8 cellular contexts compared by ENCODE assay signal in the genomic region with DNA sequence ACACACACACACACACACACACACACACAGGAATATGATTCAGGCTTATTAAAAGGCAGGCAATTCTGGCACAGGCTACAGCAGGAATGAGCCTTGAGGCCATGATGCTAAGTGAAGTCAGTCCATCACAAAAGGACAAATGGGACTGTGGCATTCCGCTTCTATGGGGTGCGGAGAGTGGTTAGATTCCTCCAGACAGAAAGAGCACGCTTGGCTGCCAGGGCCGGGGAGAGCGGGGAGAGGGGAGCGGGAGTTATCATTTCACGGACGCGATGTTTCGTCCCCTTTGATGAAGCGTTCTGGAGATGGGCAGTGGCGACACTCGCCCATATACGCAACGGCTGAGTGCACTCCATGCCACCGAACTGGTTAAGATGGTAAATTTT. TPM values are rescaled to one million over a fixed set of nuclear protein-coding genes. Genes with fewer than 3 reads are reported as not detected.
DNase-seq lines count a peak whose midpoint lies in the region; ATAC-seq and TF ChIP-seq lines count a peak whose summit lies in the region.

No MANE protein-coding gene starts in this region.

- H3K79me2 ChIP-seq in smooth muscle cell (ENCODE audit: low read depth): no peaks in the 10 kb centered on the region

- peak overlapping the region; percentile 89 for H3K4me2 ChIP-seq in smooth muscle cell

- H3F3A ChIP-seq in smooth muscle cell (ENCODE audit: low read depth): peaks cover 6% of the 10 kb centered on the region

- H3K27ac ChIP-seq in smooth muscle cell (ENCODE audit: low read depth): no peak overlapping the region

- peaks cover 11% of the 10 kb centered on the region for H3K27me3 ChIP-seq in smooth muscle cell (ENCODE audit: low read depth)

- peaks cover 14% of the 10 kb centered on the region for H3K4me1 ChIP-seq in smooth muscle cell (ENCODE audit: low read depth)

- 3% methylated on average over 15 of the region's 16 CpGs for WGBS in smooth muscle cell (ENCODE audit: low lambda C conversion rate)

- H3K36me3 ChIP-seq in smooth muscle cell (ENCODE audit: low read depth): no peaks in the 10 kb centered on the region

- H3K4me3 ChIP-seq in cardiac fibroblast (replicated peaks in 1 of 2; ENCODE audit: low read depth in 2 of 2, low read length in 2 of 2): peak overlapping the region; percentile 54 to 58
- peak overlapping the region; percentile 66 for H3K4me3 ChIP-seq in smooth muscle cell

- peak; percentile 28 for ATAC-seq in GM21360 (IDR thresholded peaks at IDR 0.05; ENCODE audit: unreplicated experiment)

- no peak for TF ChIP-seq POLR2A in erythroblast (IDR thresholded peaks at IDR 0.05; ENCODE audit: low read length)

- no peaks in the 10 kb centered on the region for H3K9me3 ChIP-seq in smooth muscle cell (replicated peaks; ENCODE audit: low read depth)

- H3K9ac ChIP-seq in smooth muscle cell (ENCODE audit: low read depth): no peak overlapping the region

- TF ChIP-seq CTCF in cardiac fibroblast (IDR thresholded peaks at IDR 0.05; ENCODE audit: low read depth, low read length): no peak
- TF ChIP-seq CTCF in smooth muscle cell (IDR thresholded peaks at IDR 0.05; ENCODE audit: borderline replicate concordance, insufficient read depth, poor library complexity, severe bottlenecking): no peak

- peak overlapping the region; percentile 94 for H2AFZ ChIP-seq in smooth muscle cell (ENCODE audit: low read depth)

- H4K20me1 ChIP-seq in smooth muscle cell (ENCODE audit: low read depth): no peaks in the 10 kb centered on the region

- DNase-seq in COR-L47 (lab: John Stamatoyannopoulos, UW) (peak; percentile 16), NCI-H1417 treated with DMSO at 0.1 percent for 48 hours (lab: John Stamatoyannopoulos, UW) (peak; percentile 17), cardiac fibroblast (ENCODE audit: low read depth in 2 of 2) (peak; percentile 38 to 39), iris pigment epithelial cell (ENCODE audit: low read depth) (peak; percentile 19), smooth muscle cell (lab: John Stamatoyannopoulos, UW; ENCODE audit: unreplicated experiment) (no peak), LoVo (ENCODE audit: low spot score) (no peak), erythroblast (lab: John Stamatoyannopoulos, UW) (no peak)

RNA-seq across cellular contexts. Expression of a gene that starts 58.5 kb away (rescaled TPM):
- 2.1 and 4.4 TPM in 2 replicates for total RNA-seq in smooth muscle cell
- polyA plus RNA-seq in smooth muscle cell: 2.0 and 4.6 TPM in 2 replicates

Comparison
In these comparisons a context has a peak if more than half of its experiments do, and no peak if none do; other contexts are left out.
1. DNase-seq: peak in COR-L47 (single experiment), NCI-H1417 treated with DMSO at 0.1 percent for 48 hours (single experiment), cardiac fibroblast (2 of 2) and iris pigment epithelial cell (single experiment); none in smooth muscle cell (single experiment), LoVo (single experiment) and erythroblast (0 of 2).